1 cellular context compared by ENCODE assay signal in genomic region chr9:124500028-124500795, GRCh38.
TF ChIP-seq lines count a peak whose summit lies in the region.

No MANE protein-coding gene starts in this region.

TF ChIP-seq in HepG2, 621 proteins besides CTCF, POLR2A, EP300 and RAD21 (continued from another document):
- TF ChIP-seq ZFP91 (CRISPR knock-in tag; IDR thresholded peaks at IDR 0.05; ENCODE audit: borderline replicate concordance) (0 out of 2 replicates have a peak, but pooled peaks have one; percentile 16), RERE (CRISPR knock-in tag; IDR thresholded peaks at IDR 0.05; ENCODE audit: low read depth) (no peak), EZH2 (conservative IDR thresholded peaks at IDR 0.05; ENCODE audit: low read depth, low read length) (no peak), FOSL1 (CRISPR knock-in tag; IDR thresholded peaks at IDR 0.05; ENCODE audit: borderline replicate concordance) (no peak), WIZ (CRISPR knock-in tag; IDR thresholded peaks at IDR 0.05) (no peak), GTF2F1 (IDR thresholded peaks at IDR 0.05; ENCODE audit: low read length) (no peak), ZNF776 (CRISPR knock-in tag; IDR thresholded peaks at IDR 0.05) (no peak), CCDC6 (CRISPR knock-in tag; IDR thresholded peaks at IDR 0.05) (no peak), ZBTB4 (CRISPR knock-in tag; IDR thresholded peaks at IDR 0.05; ENCODE audit: borderline replicate concordance) (no peak), TERF1 (CRISPR knock-in tag; IDR thresholded peaks at IDR 0.05) (no peak), ZBTB7A (CRISPR knock-in tag; IDR thresholded peaks at IDR 0.05) (no peak), KLF9 (CRISPR knock-in tag; IDR thresholded peaks at IDR 0.05; ENCODE audit: low read depth) (no peak), KDM5B (CRISPR knock-in tag; IDR thresholded peaks at IDR 0.05; ENCODE audit: borderline replicate concordance) (no peak), AGO2 (optimal IDR thresholded peaks at IDR 0.05; ENCODE audit: low read depth, low read length) (peak; percentile 67), ZNF253 (CRISPR knock-in tag; IDR thresholded peaks at IDR 0.05; ENCODE audit: borderline replicate concordance) (no peak), ZSCAN5A (CRISPR knock-in tag; IDR thresholded peaks at IDR 0.05; ENCODE audit: borderline replicate concordance) (no peak), HNRNPLL (IDR thresholded peaks at IDR 0.05; ENCODE audit: low read depth, low read length, poor library complexity, severe bottlenecking) (no peak), MLXIP (CRISPR knock-in tag; IDR thresholded peaks at IDR 0.05; ENCODE audit: borderline replicate concordance) (no peak), PTBP1 (IDR thresholded peaks at IDR 0.05; ENCODE audit: low read depth, low read length, poor library complexity, severe bottlenecking) (no peak), ZNF672 (CRISPR knock-in tag; IDR thresholded peaks at IDR 0.05) (no peak)
- TF ChIP-seq, protein P1, sequence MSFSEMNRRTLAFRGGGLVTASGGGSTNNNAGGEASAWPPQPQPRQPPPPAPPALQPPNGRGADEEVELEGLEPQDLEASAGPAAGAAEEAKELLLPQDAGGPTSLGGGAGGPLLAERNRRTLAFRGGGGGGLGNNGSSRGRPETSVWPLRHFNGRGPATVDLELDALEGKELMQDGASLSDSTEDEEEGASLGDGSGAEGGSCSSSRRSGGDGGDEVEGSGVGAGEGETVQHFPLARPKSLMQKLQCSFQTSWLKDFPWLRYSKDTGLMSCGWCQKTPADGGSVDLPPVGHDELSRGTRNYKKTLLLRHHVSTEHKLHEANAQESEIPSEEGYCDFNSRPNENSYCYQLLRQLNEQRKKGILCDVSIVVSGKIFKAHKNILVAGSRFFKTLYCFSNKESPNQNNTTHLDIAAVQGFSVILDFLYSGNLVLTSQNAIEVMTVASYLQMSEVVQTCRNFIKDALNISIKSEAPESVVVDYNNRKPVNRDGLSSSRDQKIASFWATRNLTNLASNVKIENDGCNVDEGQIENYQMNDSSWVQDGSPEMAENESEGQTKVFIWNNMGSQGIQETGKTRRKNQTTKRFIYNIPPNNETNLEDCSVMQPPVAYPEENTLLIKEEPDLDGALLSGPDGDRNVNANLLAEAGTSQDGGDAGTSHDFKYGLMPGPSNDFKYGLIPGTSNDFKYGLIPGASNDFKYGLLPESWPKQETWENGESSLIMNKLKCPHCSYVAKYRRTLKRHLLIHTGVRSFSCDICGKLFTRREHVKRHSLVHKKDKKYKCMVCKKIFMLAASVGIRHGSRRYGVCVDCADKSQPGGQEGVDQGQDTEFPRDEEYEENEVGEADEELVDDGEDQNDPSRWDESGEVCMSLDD (CRISPR knock-in tag; IDR thresholded peaks at IDR 0.05; ENCODE audit: borderline replicate concordance): no peak
